In the genomic region with DNA sequence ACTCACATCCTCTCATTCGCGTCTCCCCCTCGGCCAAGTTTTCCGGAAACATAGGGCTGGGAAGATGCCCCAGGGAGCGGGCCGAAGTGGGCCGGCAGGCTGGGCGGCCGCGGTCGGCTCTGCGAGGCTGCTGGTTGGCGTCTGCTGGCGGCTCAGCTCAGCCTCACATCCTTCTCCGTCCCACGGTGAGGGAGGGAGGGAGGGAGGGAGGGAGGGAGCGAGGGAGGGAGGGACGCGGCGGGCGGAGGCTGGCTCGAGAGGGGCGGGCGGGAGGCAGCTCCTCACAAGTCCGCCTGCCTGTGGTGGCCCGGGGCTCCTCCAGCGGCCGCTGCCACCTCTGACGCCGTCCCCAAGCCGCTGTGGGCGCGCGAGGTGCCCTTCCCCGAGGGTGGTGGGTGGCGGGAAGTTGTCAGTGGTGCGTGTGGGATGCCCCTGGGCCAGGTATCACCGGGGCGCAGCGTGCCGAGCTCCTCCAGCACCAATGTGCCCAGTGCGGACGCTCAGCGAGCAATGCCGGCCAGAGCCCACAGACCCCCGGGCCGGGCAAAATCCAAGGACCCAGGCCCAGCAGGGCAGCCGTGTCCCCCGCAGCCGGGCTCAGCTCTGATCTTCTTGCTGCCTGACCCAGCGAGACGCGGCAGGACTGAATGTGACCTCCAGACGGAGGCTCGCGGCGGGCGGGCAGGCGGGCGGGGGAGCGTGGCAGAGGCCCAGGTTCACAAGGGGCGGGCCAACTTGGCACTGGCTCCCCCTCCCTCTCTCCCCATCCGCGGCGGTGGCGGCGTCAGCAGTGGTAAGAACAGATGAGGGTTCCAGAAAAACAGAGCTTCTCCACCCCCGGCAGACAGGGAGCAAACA, we compare ENCODE assay signal across 8 cellular contexts.
DNase-seq lines count a peak whose midpoint lies in the region; ATAC-seq and TF ChIP-seq lines count a peak whose summit lies in the region.

No MANE protein-coding gene starts in this region.

- no peak overlapping the region for H2AFZ ChIP-seq in OCI-LY7 (ENCODE audit: low read length)

- no peaks in the 10 kb centered on the region for H4K20me1 ChIP-seq in OCI-LY7 (ENCODE audit: insufficient read depth, low read length)

- BruUV-seq in OCI-LY7 (replicated peaks; lab: Mats Ljungman, UMichigan) = no TSS peak

- peak overlapping the region; percentile 15; the same call in 1 of the 2 replicates for H3K4me2 ChIP-seq in OCI-LY7 (ENCODE audit: low read length)

- H3K27ac ChIP-seq in OCI-LY7 (ENCODE audit: low read depth, low read length, poor library complexity, severe bottlenecking) = no peak overlapping the region

- H3K27ac Mint-ChIP-seq in natural killer cell treated with Interleukin-12 subunit alpha and Interleukin-12 subunit beta and Interleukin-15 and Interleukin-18, amount 100 ng/mL, for 72 hours = no peak overlapping the region

- no peaks in the 10 kb centered on the region for H3K9me2 ChIP-seq in OCI-LY7 (ENCODE audit: insufficient read depth, low read length)

- H3K27me3 Mint-ChIP-seq in natural killer cell treated with Interleukin-12 subunit alpha and Interleukin-12 subunit beta and Interleukin-15 and Interleukin-18, amount 100 ng/mL, for 72 hours = no peaks in the 10 kb centered on the region

- intact Hi-C loops in OCI-LY7 (cut with micrococcal nuclease; ENCODE audit: unreplicated experiment) = no loop called here

- CTCF ChIA-PET in OCI-LY7 (lab: Charles Lee; ENCODE audit: unreplicated experiment) = interaction anchor here (0.5 to 0.6 kb wide), 2 partner anchors 36 to 116 kb away, joined by 4 read pairs; no protein-coding TSS in a partner anchor

- POLR2A ChIA-PET in OCI-LY7 (lab: Charles Lee) = interaction anchor here (0.5 kb wide), 1 partner anchor 385 kb away, joined by 3 read pairs; no protein-coding TSS in a partner anchor

- H3K4me3 ChIP-seq in OCI-LY7 (ENCODE audit: low read depth, low read length, poor library complexity, severe bottlenecking) = no peak overlapping the region

- DNase-seq in GM20000 (ENCODE audit: low spot score) (peak; percentile 75), OCI-LY7 (ENCODE audit: low spot score) (no peak), activated gamma-delta T cell (lab: John Stamatoyannopoulos, UW) (peak; percentile 64), fibroblast of the conjunctiva (ENCODE audit: low read depth) (peak; percentile 76), Kasumi-1 (lab: John Stamatoyannopoulos, UW) (no peak)
- no peak for DNase-seq in natural killer cell treated with Interleukin-12 subunit alpha and Interleukin-12 subunit beta and Interleukin-15 and Interleukin-18, amount 100 ng/mL, for 72 hours (ENCODE audit: low spot score)
- peak; percentile 26 to 67 for DNase-seq in stimulated activated CD8-positive, alpha-beta memory T cell treated with anti-CD3 and anti-CD28 coated beads, Interleukin-7, amount 100 ng/mL, for 4 hours (ENCODE audit: low read depth in 2 of 2)

- TF ChIP-seq CTCF in GM20000 (IDR thresholded peaks at IDR 0.05; ENCODE audit: extremely low read depth, missing control alignments) (no peak), OCI-LY7 (conservative IDR thresholded peaks at IDR 0.05; ENCODE audit: low read length) (no peak)

- H3K4me1 ChIP-seq in OCI-LY7 (ENCODE audit: insufficient read depth, low read length, poor library complexity, severe bottlenecking) = peaks cover 22% of the 10 kb centered on the region

- H3K9me3 Mint-ChIP-seq in natural killer cell treated with Interleukin-12 subunit alpha and Interleukin-12 subunit beta and Interleukin-15 and Interleukin-18, amount 100 ng/mL, for 72 hours = no peaks in the 10 kb centered on the region

- H3K4me1 Mint-ChIP-seq in natural killer cell treated with Interleukin-12 subunit alpha and Interleukin-12 subunit beta and Interleukin-15 and Interleukin-18, amount 100 ng/mL, for 72 hours (ENCODE audit: low read depth in 2 of 2) = peaks cover 15 to 27% of the 10 kb centered on the region in 2 donors

- ATAC-seq in natural killer cell treated with Interleukin-12 subunit alpha and Interleukin-12 subunit beta and Interleukin-15 and Interleukin-18, amount 100 ng/mL, for 72 hours = peak; percentile 69 to 78
- no peak for ATAC-seq in HG03521 (IDR thresholded peaks at IDR 0.05; ENCODE audit: unreplicated experiment)

- peak overlapping the region; percentile 52 for H3K4me3 Mint-ChIP-seq in natural killer cell treated with Interleukin-12 subunit alpha and Interleukin-12 subunit beta and Interleukin-15 and Interleukin-18, amount 100 ng/mL, for 72 hours

- H3K9me3 ChIP-seq in OCI-LY7 (ENCODE audit: low read length) = no peaks in the 10 kb centered on the region

- H3K36me3 Mint-ChIP-seq in natural killer cell treated with Interleukin-12 subunit alpha and Interleukin-12 subunit beta and Interleukin-15 and Interleukin-18, amount 100 ng/mL, for 72 hours = no peaks in the 10 kb centered on the region

- H3K79me2 ChIP-seq in OCI-LY7 (ENCODE audit: insufficient read depth, low read depth, low read length) = no peaks in the 10 kb centered on the region

- no peaks in the 10 kb centered on the region for H3K36me3 ChIP-seq in OCI-LY7 (ENCODE audit: insufficient read depth, low read length)

Comparison
In these comparisons a context has a peak if more than half of its experiments do, and no peak if none do; other contexts are left out.
1. DNase-seq: peak in GM20000 (single experiment), activated gamma-delta T cell (single experiment), fibroblast of the conjunctiva (single experiment) and stimulated activated CD8-positive, alpha-beta memory T cell treated with anti-CD3 and anti-CD28 coated beads, Interleukin-7, amount 100 ng/mL, for 4 hours (2 of 2); none in OCI-LY7 (single experiment), natural killer cell treated with Interleukin-12 subunit alpha and Interleukin-12 subunit beta and Interleukin-15 and Interleukin-18, amount 100 ng/mL, for 72 hours (single experiment) and Kasumi-1 (0 of 2).